ENCODE assay signal across 14 cellular contexts in genomic region chrX:139077303-139078131, GRCh38.
DNase-seq lines count a peak whose midpoint lies in the region; TF ChIP-seq lines count a peak whose summit lies in the region.
"Had no signal": no experiment of that assay in that cellular context is flagged by ENCODE, and none has a peak within 500 bp of the region (broad histone marks: within the 10 kb centered on the region; RNA-seq: fewer than 3 reads in every experiment).

No MANE protein-coding gene starts in this region.

- H3K27me3 ChIP-seq in A673 (replicated peaks; ENCODE audit: insufficient read depth, low read depth, low read length, poor library complexity), result no peaks in the 10 kb centered on the region
- H3K27me3 ChIP-seq in adipocyte (replicated peaks; ENCODE audit: control insufficient read depth, insufficient read depth, low read length), result no peaks in the 10 kb centered on the region
- no peaks in the 10 kb centered on the region for H3K27me3 ChIP-seq in esophagus squamous epithelium
- H3K27me3 ChIP-seq in osteoblast (ENCODE audit: insufficient read depth, low read length), result no peaks in the 10 kb centered on the region

- H4K20me1 ChIP-seq in osteoblast (ENCODE audit: insufficient read depth, low read length), result no peaks in the 10 kb centered on the region

- TF ChIP-seq POLR2A in esophagus squamous epithelium (IDR thresholded peaks at IDR 0.05), result no peak

- no peak overlapping the region for H3K4me2 ChIP-seq in osteoblast (ENCODE audit: insufficient read depth, low read length)

- H3K9ac ChIP-seq in adipocyte (ENCODE audit: low read length), result no peak overlapping the region

- WGBS in esophagus squamous epithelium, 2 donors, result 28 to 31% methylated on average over 5 of the region's 5 CpGs

- intact Hi-C loops in A673 (cut with micrococcal nuclease; ENCODE audit: unreplicated experiment) (loop anchor here (5.0 to 10.0 kb wide), 4 partner anchors 163 to 895 kb away; no protein-coding TSS in a partner anchor), esophagus squamous epithelium (cut with DNase I) (no loop called here)

- no peaks in the 10 kb centered on the region for H3K36me3 ChIP-seq in A673 (ENCODE audit: insufficient read depth, low read length, poor library complexity, severe bottlenecking)
- H3K36me3 ChIP-seq in adipocyte (ENCODE audit: control insufficient read depth, insufficient read depth, low read length, severe bottlenecking), result no peaks in the 10 kb centered on the region
- H3K36me3 ChIP-seq in esophagus squamous epithelium, result no peaks in the 10 kb centered on the region
- no peaks in the 10 kb centered on the region for H3K36me3 ChIP-seq in osteoblast (ENCODE audit: insufficient read depth, low read length)
- H3K36me3 ChIP-seq: lower lobe of right lung had no signal

- no peak overlapping the region for H3K4me3 ChIP-seq in A673 (ENCODE audit: low read depth, low read length, poor library complexity, severe bottlenecking)
- H3K4me3 ChIP-seq in adipocyte (ENCODE audit: low read length), result peak overlapping the region; percentile 3
- no peak overlapping the region for H3K4me3 ChIP-seq in esophagus squamous epithelium
- no peak overlapping the region for H3K4me3 ChIP-seq in osteoblast (ENCODE audit: insufficient read depth, low read length)
- H3K4me3 ChIP-seq: lower lobe of right lung had no signal

- CTCF ChIA-PET in A673 (lab: Charles Lee), result no interaction called here

- no peaks in the 10 kb centered on the region for H3K9me3 ChIP-seq in A673 (ENCODE audit: low read depth, low read length, poor library complexity, severe bottlenecking)
- no peaks in the 10 kb centered on the region for H3K9me3 ChIP-seq in adipocyte (ENCODE audit: control insufficient read depth, low read length)
- no peaks in the 10 kb centered on the region for H3K9me3 ChIP-seq in esophagus squamous epithelium
- H3K9me3 ChIP-seq in osteoblast (ENCODE audit: low read depth, low read length), result peaks cover 2% of the 10 kb centered on the region
- H3K9me3 ChIP-seq: lower lobe of right lung had no signal

- H3K4me1 ChIP-seq in A673 (ENCODE audit: insufficient read depth, low read length, poor library complexity, severe bottlenecking) (peaks cover 66% of the 10 kb centered on the region), adipocyte (ENCODE audit: control insufficient read depth, insufficient read depth, low read length) (peaks cover 20% of the 10 kb centered on the region), esophagus squamous epithelium (no peaks in the 10 kb centered on the region), osteoblast (ENCODE audit: insufficient read depth, low read length) (no peaks in the 10 kb centered on the region)
- H3K4me1 ChIP-seq: lower lobe of right lung had no signal

- H2AFZ ChIP-seq in osteoblast (ENCODE audit: low read length), result no peak overlapping the region

- no TSS peak for BruUV-seq in A673 (replicated peaks; lab: Mats Ljungman, UMichigan)

- H3K79me2 ChIP-seq in osteoblast (ENCODE audit: insufficient read depth, low read length), result no peaks in the 10 kb centered on the region

- DNase-seq in A673 (ENCODE audit: low spot score) (peak; percentile 74), HCEC 1CT (peak; percentile 83), adipocyte (ENCODE audit: low read depth) (no peak), kidney glomerular epithelial cell (lab: John Stamatoyannopoulos, UW) (peak; percentile 16), NCI-H1436 (lab: John Stamatoyannopoulos, UW) (no peak), esophagus squamous epithelium (lab: John Stamatoyannopoulos, UW) (no peak), osteoblast (ENCODE audit: insufficient read length, low spot score, missing footprints) (no peak)
- DNase-seq in activated naive CD4-positive, alpha-beta T cell treated with Interleukin-2 at 50 U/mL for 16 hours, result no peak
- DNase-seq: activated CD4-positive, alpha-beta T cell treated with anti-CD3 and anti-CD28 coated beads for 1 hour; activated CD8-positive, alpha-beta memory T cell treated with anti-CD3 and anti-CD28 coated beads, Interleukin-2, amount 50 U/mL, for 48 hours; lower lobe of right lung; NCI-H1048; NCI-H2171 treated with DMSO at 0.1 percent for 48 hours; stimulated activated CD4-positive, alpha-beta T cell treated with anti-CD3 and anti-CD28 coated beads, Interleukin-12 subunit alpha, Interleukin-12 subunit beta, amount 100 ng/mL, for 4 hours had no signal

- TF ChIP-seq CTCF in A673 (conservative IDR thresholded peaks at IDR 0.05; ENCODE audit: low read depth, low read length), result no peak
- TF ChIP-seq CTCF in esophagus squamous epithelium (IDR thresholded peaks at IDR 0.05), result no peak
- no peak for TF ChIP-seq CTCF in osteoblast (IDR thresholded peaks at IDR 0.05; ENCODE audit: extremely low read depth, low read depth, low read length)

- POLR2A ChIA-PET in A673 (lab: Charles Lee; ENCODE audit: low non-redundant PET), result no interaction called here

- H3K27ac ChIP-seq in A673 (ENCODE audit: low read depth, low read length, poor library complexity, severe bottlenecking), result peak overlapping the region; percentile 65
- no peak overlapping the region for H3K27ac ChIP-seq in esophagus squamous epithelium
- no peak overlapping the region for H3K27ac ChIP-seq in osteoblast (ENCODE audit: low read depth, low read length)
- H3K27ac ChIP-seq: lower lobe of right lung had no signal

Comparison
In these comparisons a context has a peak if more than half of its experiments do, and no peak if none do; other contexts are left out.
1. DNase-seq: peak in A673 (single experiment), HCEC 1CT (single experiment) and kidney glomerular epithelial cell (single experiment); none in adipocyte (single experiment), NCI-H1436 (single experiment), esophagus squamous epithelium (single experiment), activated naive CD4-positive, alpha-beta T cell treated with Interleukin-2 at 50 U/mL for 16 hours (single experiment) and osteoblast (single experiment).